28 cellular contexts compared by ENCODE assay signal in the genomic region with DNA sequence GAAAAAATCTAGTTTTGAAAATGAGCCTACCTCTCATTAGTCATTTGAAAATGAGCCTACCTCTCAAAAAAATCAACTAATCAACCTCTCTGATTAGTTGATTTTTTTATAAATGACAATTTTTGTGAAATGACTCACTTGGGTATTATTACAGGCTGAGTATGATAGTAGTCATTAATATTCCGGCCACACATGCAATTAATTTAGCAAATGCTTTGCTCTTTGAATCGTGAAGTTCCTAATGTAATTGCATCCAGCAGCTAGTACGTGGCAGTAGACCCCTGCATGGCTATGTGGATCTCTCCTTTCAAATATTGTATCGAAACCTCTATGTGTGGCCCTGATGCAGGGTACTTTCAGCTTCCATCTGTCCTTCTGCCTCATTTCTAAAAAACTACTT.
"Had no signal": no experiment of that assay in that cellular context is flagged by ENCODE, and none has a peak within 500 bp of the region (broad histone marks: within the 10 kb centered on the region; RNA-seq: fewer than 3 reads in every experiment).

No MANE protein-coding gene starts in this region.

- H3K27me3 Mint-ChIP-seq: activated B cell treated with CpG ODN at 0.5 μM for 24 hours; activated CD8-positive, alpha-beta memory T cell treated with anti-CD3 and anti-CD28 coated beads, Interleukin-2, amount 10 ng/mL, durations not matched to agents 7 days and 5 days; activated CD8-positive, alpha-beta T cell treated with anti-CD3 and anti-CD28 coated beads for 36 hours; stimulated activated naive CD8-positive, alpha-beta T cell treated with anti-CD3 and anti-CD28 coated beads, Interleukin-15, amount 100 ng/mL, for 72 hours had no signal

- DNase-seq: activated B cell treated with CpG ODN at 0.5 μM for 24 hours; activated CD4-positive, alpha-beta T cell treated with anti-CD3 and anti-CD28 coated beads for 36 hours; activated CD8-positive, alpha-beta memory T cell treated with anti-CD3 and anti-CD28 coated beads, Interleukin-2, amount 10 ng/mL, durations not matched to agents 7 days and 5 days; activated CD8-positive, alpha-beta T cell treated with anti-CD3 and anti-CD28 coated beads for 36 hours; activated gamma-delta T cell treated with Interleukin-2 at 50 U/mL for 16 hours; activated T-cell treated with anti-CD3 and anti-CD28 coated beads for 4 hours; colonic mucosa; dorsolateral prefrontal cortex; effector memory CD8-positive, alpha-beta T cell; esophagus squamous epithelium; foreskin melanocyte; immature natural killer cell; left lung; naive thymus-derived CD4-positive, alpha-beta T cell; posterior cingulate gyrus; right lobe of liver; stimulated activated CD4-positive, alpha-beta T cell treated with anti-CD3 and anti-CD28 coated beads, Interleukin-1b, Interleukin-23, amount 100 ng/mL, for 48 hours; stimulated activated naive CD8-positive, alpha-beta T cell treated with anti-CD3 and anti-CD28 coated beads, Interleukin-15, amount 100 ng/mL, for 72 hours; T-helper 17 cell; tibial artery had no signal

- H3K36me3 Mint-ChIP-seq: activated CD8-positive, alpha-beta memory T cell treated with anti-CD3 and anti-CD28 coated beads, Interleukin-2, amount 10 ng/mL, durations not matched to agents 7 days and 5 days; activated naive CD4-positive, alpha-beta T cell treated with anti-CD3 and anti-CD28 coated beads, Interleukin-2, amount 50 U/mL, for 24 hours; immature natural killer cell; stimulated activated effector memory CD8-positive, alpha-beta T cell treated with anti-CD3 and anti-CD28 coated beads, Interleukin-12 subunit alpha, Interleukin-12 subunit beta, amount 100 ng/mL, for 72 hours had no signal

- H3K27ac Mint-ChIP-seq: activated B cell treated with CpG ODN at 0.5 μM for 24 hours; activated CD4-positive, alpha-beta T cell treated with anti-CD3 and anti-CD28 coated beads for 36 hours; activated CD8-positive, alpha-beta memory T cell treated with anti-CD3 and anti-CD28 coated beads, Interleukin-2, amount 10 ng/mL, durations not matched to agents 7 days and 5 days; activated CD8-positive, alpha-beta T cell treated with anti-CD3 and anti-CD28 coated beads for 36 hours; activated naive CD4-positive, alpha-beta T cell treated with anti-CD3 and anti-CD28 coated beads, Interleukin-2, amount 50 U/mL, for 24 hours; activated T-helper 1 cell treated with anti-CD3 and anti-CD28 coated beads, Interleukin-12 subunit alpha, Interleukin-12 subunit beta, Interleukin-2, Interleukin-4 antibody, amounts not matched to agents 30 ng/mL and 10 ng/mL and 1 ng/mL, durations not matched to agents 14 hours and 24 hours and 36 hours; effector memory CD8-positive, alpha-beta T cell; immature natural killer cell; naive thymus-derived CD4-positive, alpha-beta T cell; stimulated activated effector memory CD8-positive, alpha-beta T cell treated with anti-CD3 and anti-CD28 coated beads, Interleukin-12 subunit alpha, Interleukin-12 subunit beta, amount 100 ng/mL, for 72 hours; stimulated activated naive CD8-positive, alpha-beta T cell treated with anti-CD3 and anti-CD28 coated beads, Interleukin-15, amount 100 ng/mL, for 72 hours; T-helper 17 cell had no signal

- H3K27me3 ChIP-seq: ascending aorta, breast epithelium, colonic mucosa, dorsolateral prefrontal cortex, esophagus squamous epithelium, left lung, right lobe of liver, tibial artery had no signal

- H3K9me3 ChIP-seq: ascending aorta, breast epithelium, colonic mucosa, esophagus squamous epithelium, left lung, right lobe of liver, tibial artery had no signal

- H3K9me3 Mint-ChIP-seq: activated T-helper 1 cell treated with anti-CD3 and anti-CD28 coated beads, Interleukin-12 subunit alpha, Interleukin-12 subunit beta, Interleukin-2, Interleukin-4 antibody, amounts not matched to agents 30 ng/mL and 10 ng/mL and 1 ng/mL, durations not matched to agents 14 hours and 24 hours and 36 hours; neural crest cell had no signal

- H3K4me3 Mint-ChIP-seq: activated B cell treated with CpG ODN at 0.5 μM for 24 hours; activated CD4-positive, alpha-beta T cell treated with anti-CD3 and anti-CD28 coated beads for 36 hours; activated CD8-positive, alpha-beta memory T cell treated with anti-CD3 and anti-CD28 coated beads, Interleukin-2, amount 10 ng/mL, durations not matched to agents 7 days and 5 days; activated CD8-positive, alpha-beta T cell treated with anti-CD3 and anti-CD28 coated beads for 36 hours; activated naive CD4-positive, alpha-beta T cell treated with anti-CD3 and anti-CD28 coated beads, Interleukin-2, amount 50 U/mL, for 24 hours; activated T-helper 1 cell treated with anti-CD3 and anti-CD28 coated beads, Interleukin-12 subunit alpha, Interleukin-12 subunit beta, Interleukin-2, Interleukin-4 antibody, amounts not matched to agents 30 ng/mL and 10 ng/mL and 1 ng/mL, durations not matched to agents 14 hours and 24 hours and 36 hours; effector memory CD8-positive, alpha-beta T cell; immature natural killer cell; naive thymus-derived CD4-positive, alpha-beta T cell; neural crest cell; stimulated activated effector memory CD8-positive, alpha-beta T cell treated with anti-CD3 and anti-CD28 coated beads, Interleukin-12 subunit alpha, Interleukin-12 subunit beta, amount 100 ng/mL, for 72 hours; stimulated activated naive CD8-positive, alpha-beta T cell treated with anti-CD3 and anti-CD28 coated beads, Interleukin-15, amount 100 ng/mL, for 72 hours; T-helper 17 cell had no signal

- H3K4me1 ChIP-seq: ascending aorta, breast epithelium, colonic mucosa, esophagus squamous epithelium, left lung, right lobe of liver, tibial artery had no signal

- H3K4me1 Mint-ChIP-seq: activated B cell treated with CpG ODN at 0.5 μM for 24 hours; activated CD4-positive, alpha-beta T cell treated with anti-CD3 and anti-CD28 coated beads for 36 hours; activated CD8-positive, alpha-beta memory T cell treated with anti-CD3 and anti-CD28 coated beads, Interleukin-2, amount 10 ng/mL, durations not matched to agents 7 days and 5 days; activated naive CD4-positive, alpha-beta T cell treated with anti-CD3 and anti-CD28 coated beads, Interleukin-2, amount 50 U/mL, for 24 hours; immature natural killer cell; naive thymus-derived CD4-positive, alpha-beta T cell; neural crest cell; stimulated activated effector memory CD8-positive, alpha-beta T cell treated with anti-CD3 and anti-CD28 coated beads, Interleukin-12 subunit alpha, Interleukin-12 subunit beta, amount 100 ng/mL, for 72 hours; stimulated activated naive CD8-positive, alpha-beta T cell treated with anti-CD3 and anti-CD28 coated beads, Interleukin-15, amount 100 ng/mL, for 72 hours; T-helper 17 cell had no signal

- H3K27ac ChIP-seq: ascending aorta, breast epithelium, colonic mucosa, esophagus squamous epithelium, left lung, right lobe of liver, tibial artery had no signal

- H3K36me3 ChIP-seq: ascending aorta, breast epithelium, colonic mucosa, esophagus squamous epithelium, left lung, right lobe of liver, tibial artery had no signal

- H3K4me3 ChIP-seq: ascending aorta, breast epithelium, colonic mucosa, dorsolateral prefrontal cortex, esophagus squamous epithelium, left lung, lung, right lobe of liver, skin epidermis, tibial artery had no signal
